8 cellular contexts compared by ENCODE assay signal in genomic region chr7:44985900-44986217, GRCh38. TPM values are rescaled to one million over a fixed set of nuclear protein-coding genes. Genes with fewer than 3 reads are reported as not detected.
DNase-seq lines count a peak whose midpoint lies in the region; ATAC-seq and TF ChIP-seq lines count a peak whose summit lies in the region.

No MANE protein-coding gene starts in this region.

- intact Hi-C loops in dorsolateral prefrontal cortex (cut with DNase I): loop anchor here (1.0 to 10.0 kb wide), 2 partner anchors 101 to 125 kb away; partner anchors contain the start of genes PURB (in 1 of the 2) and TBRG4 (in 1 of the 2)
- intact Hi-C loops in natural killer cell (cut with micrococcal nuclease): loop anchor here (1.0 to 2.0 kb wide), 4 partner anchors 9 to 125 kb away; partner anchors contain the start of gene TBRG4

- peaks cover 11% of the 10 kb centered on the region for H3K36me3 Mint-ChIP-seq in natural killer cell

- H3K4me1 Mint-ChIP-seq in natural killer cell: peaks cover 40 to 45% of the 10 kb centered on the region in 2 donors

- DNase-seq in AG09309 (ENCODE audit: low read depth) (no peak), dorsolateral prefrontal cortex (no peak), natural killer cell (no peak), iPS-NIHi11 (ENCODE audit: low spot score) (no peak), NCI-H146 (lab: John Stamatoyannopoulos, UW) (no peak)

- no peak for TF ChIP-seq CTCF in AG09309 (IDR thresholded peaks at IDR 0.05; ENCODE audit: control insufficient read depth, insufficient read depth, low read depth, low read length, missing control alignments)
- TF ChIP-seq CTCF in dorsolateral prefrontal cortex (IDR thresholded peaks at IDR 0.05 in 54 of 56, conservative IDR thresholded peaks at IDR 0.05 in 2 of 56; ENCODE audit: low read depth in 1 of 56, partially characterized antibody in 56 of 56): no peak
- no peak for TF ChIP-seq CTCF in natural killer cell (IDR thresholded peaks at IDR 0.05)

- peak overlapping the region; percentile 79 for H3K4me3 ChIP-seq in AG09309 (ENCODE audit: control insufficient read depth, low read depth, low read length)
- peak overlapping the region; percentile 49 to 95 (median 74) for H3K4me3 ChIP-seq in dorsolateral prefrontal cortex

- H3K27ac ChIP-seq in KOPT-K1 (ENCODE audit: low read depth, low read length, poor library complexity, severe bottlenecking) (peak overlapping the region; percentile 95), dorsolateral prefrontal cortex (peak overlapping the region; percentile 63 to 97 (median 93))

- no peaks in the 10 kb centered on the region for H3K27me3 ChIP-seq in dorsolateral prefrontal cortex

- H3K4me3 Mint-ChIP-seq in natural killer cell: peak overlapping the region; percentile 96

- no peak for ATAC-seq in natural killer cell
- ATAC-seq in HG03108 (IDR thresholded peaks at IDR 0.05; ENCODE audit: unreplicated experiment): no peak
- ATAC-seq in HG03571 (IDR thresholded peaks at IDR 0.05; ENCODE audit: unreplicated experiment): no peak

- H3K27ac Mint-ChIP-seq in natural killer cell: peak overlapping the region; percentile 99 to 100

- peaks cover 49% of the 10 kb centered on the region for H3K36me3 ChIP-seq in KOPT-K1 (ENCODE audit: insufficient read depth, low read length)

- no peaks in the 10 kb centered on the region for H3K9me3 Mint-ChIP-seq in natural killer cell

- no peaks in the 10 kb centered on the region for H3K27me3 Mint-ChIP-seq in natural killer cell (ENCODE audit: low read depth in 2 of 2)

- H3K9me3 ChIP-seq in KOPT-K1 (ENCODE audit: insufficient read depth, low read length, poor library complexity, severe bottlenecking): no peaks in the 10 kb centered on the region

RNA-seq across cellular contexts. Expression of gene MYO1G, which starts 7.0 kb away (rescaled TPM):
- total RNA-seq in dorsolateral prefrontal cortex (1 to 10 TPM in 71 of 120 experiments, under 1 TPM in 49; 0.17 to 9.5 (median 1.2) TPM), natural killer cell (100 to 1,000 TPM; 371 to 470 (median 429) TPM)

RNA-seq across cellular contexts. Expression of gene CCM2, which starts 14.1 kb away (rescaled TPM):
- 100 to 1,000 TPM in 2 of 120 experiments, 10 to 100 TPM in 118; 53.3 to 108 (median 80.9) TPM for total RNA-seq in dorsolateral prefrontal cortex
- total RNA-seq in natural killer cell: 100 to 1,000 TPM in 1 of 3 donors, 10 to 100 TPM in 2; 66.2 to 104 (median 97.5) TPM

Comparison
In these comparisons a context has a peak if more than half of its experiments do, and no peak if none do; other contexts are left out.
1. RNA of gene MYO1G, which starts 7.0 kb away (total RNA-seq): 371 to 470 TPM in natural killer cell; 0.17 to 9.5 TPM in dorsolateral prefrontal cortex; every median in the first group is over 10 times any median in the second.